In the genomic region with DNA sequence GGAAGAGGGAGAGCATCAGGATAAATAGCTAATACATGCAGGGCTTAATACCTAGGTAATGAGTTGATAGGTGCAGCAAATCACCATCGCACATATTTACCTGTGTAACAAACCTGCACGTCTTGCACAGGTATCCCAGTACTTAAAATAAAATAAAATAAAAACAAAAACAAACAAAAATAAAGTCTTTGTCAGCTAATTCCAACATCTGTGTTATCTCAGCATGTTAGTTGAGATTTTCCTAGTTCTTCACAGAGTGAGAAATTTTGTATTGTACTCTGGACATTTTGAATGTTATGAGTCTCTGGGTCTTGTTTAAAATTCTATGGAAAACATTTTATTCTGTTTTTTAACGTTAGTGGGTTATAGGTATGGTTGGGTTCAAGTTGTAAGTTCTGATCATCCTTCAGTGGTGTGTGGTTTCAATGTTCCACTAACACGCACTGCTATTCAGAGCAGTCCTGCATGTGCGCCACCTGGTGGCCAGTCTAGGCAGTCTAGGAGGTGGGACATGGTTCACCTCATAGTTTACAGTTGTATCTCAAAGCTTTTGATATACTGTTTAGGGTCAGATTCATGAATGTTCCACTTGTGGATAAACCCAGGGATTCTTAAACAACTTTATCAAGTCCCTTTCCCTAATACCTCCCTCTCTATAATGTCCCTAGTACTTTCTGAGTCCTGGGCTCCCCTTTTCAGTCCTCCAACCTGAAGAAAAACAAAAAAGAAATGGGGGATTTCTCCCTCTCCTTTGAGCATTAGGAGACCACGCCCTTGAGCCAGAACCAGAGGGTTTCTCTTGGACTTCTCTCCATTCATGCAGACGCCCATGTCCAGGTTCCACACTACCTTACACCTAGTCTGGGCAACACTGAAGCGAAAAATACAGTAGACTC, we compare ENCODE assay signal across 8 cellular contexts.
A peak's percentile ranks its signal among the peaks of the same experiment; 100 is the strongest.
DNase-seq lines count a peak whose midpoint lies in the region; ATAC-seq and TF ChIP-seq lines count a peak whose summit lies in the region.

No MANE protein-coding gene starts in this region.

- TF ChIP-seq CTCF in Peyer's patch (IDR thresholded peaks at IDR 0.05), result peak; percentile 64 to 89 (median 80)
- peak; percentile 96 for TF ChIP-seq CTCF in fibroblast of the aortic adventitia (IDR thresholded peaks at IDR 0.05; ENCODE audit: insufficient read depth, low read length)
- peak; percentile 52 to 88 for TF ChIP-seq CTCF in suprapubic skin (IDR thresholded peaks at IDR 0.05)

- H3K36me3 Mint-ChIP-seq in activated T-cell treated with anti-CD3 and anti-CD28 coated beads, Interleukin-2, amount 50 U/mL, for 72 hours (ENCODE audit: insufficient read depth in 2 of 2), result no peaks in the 10 kb centered on the region

- DNase-seq in Daoy (ENCODE audit: low read depth) (peak; percentile 63), HUDEP-2 (lab: John Stamatoyannopoulos, UW; ENCODE audit: unreplicated experiment in 76 of 76) (peak in 65 of 76 experiments; percentile 0 to 80 (median 46)), Peyer's patch (peak; percentile 76 to 92 (median 86)), fibroblast of the aortic adventitia (ENCODE audit: low read depth) (peak; percentile 76), non-pigmented ciliary epithelial cell (ENCODE audit: low read depth) (peak; percentile 18), suprapubic skin (ENCODE audit: low spot score in 2 of 2) (peak; percentile 80 to 86)
- DNase-seq in activated T-cell treated with anti-CD3 and anti-CD28 coated beads, Interleukin-2, amount 50 U/mL, for 72 hours, result peak; percentile 73 to 81

- no peaks in the 10 kb centered on the region for H3K9me3 ChIP-seq in Peyer's patch
- no peaks in the 10 kb centered on the region for H3K9me3 ChIP-seq in suprapubic skin

- no peaks in the 10 kb centered on the region for H3K9me3 Mint-ChIP-seq in activated T-cell treated with anti-CD3 and anti-CD28 coated beads, Interleukin-2, amount 50 U/mL, for 72 hours

- WGBS in suprapubic skin, result 41% methylated on average over 8 of the region's 8 CpGs

- TF ChIP-seq POLR2A in Peyer's patch (IDR thresholded peaks at IDR 0.05), result no peak
- TF ChIP-seq POLR2A in suprapubic skin (IDR thresholded peaks at IDR 0.05), result no peak

- no peaks in the 10 kb centered on the region for H3K4me1 Mint-ChIP-seq in activated T-cell treated with anti-CD3 and anti-CD28 coated beads, Interleukin-2, amount 50 U/mL, for 72 hours (ENCODE audit: low read depth)

- H3K27me3 Mint-ChIP-seq in activated T-cell treated with anti-CD3 and anti-CD28 coated beads, Interleukin-2, amount 50 U/mL, for 72 hours (ENCODE audit: low read depth), result peaks cover 23% of the 10 kb centered on the region

- H3K4me3 ChIP-seq in Peyer's patch (no peak overlapping the region), fibroblast of the aortic adventitia (ENCODE audit: low read depth, low read length) (no peak overlapping the region), suprapubic skin (no peak overlapping the region)

- H3K27me3 ChIP-seq in Peyer's patch (no peaks in the 10 kb centered on the region), suprapubic skin (peaks cover 5% of the 10 kb centered on the region)

- no peaks in the 10 kb centered on the region for H3K36me3 ChIP-seq in Peyer's patch
- no peaks in the 10 kb centered on the region for H3K36me3 ChIP-seq in suprapubic skin

- H3K4me1 ChIP-seq in Peyer's patch (no peaks in the 10 kb centered on the region), suprapubic skin (no peaks in the 10 kb centered on the region)

- peak; percentile 96 for ATAC-seq in GM21528 (IDR thresholded peaks at IDR 0.05; ENCODE audit: low FRiP score, unreplicated experiment)
- ATAC-seq in activated T-cell treated with anti-CD3 and anti-CD28 coated beads, Interleukin-2, amount 50 U/mL, for 72 hours (replicated peaks in 1 of 2), result peak; percentile 87 to 90

- no peak overlapping the region for H3K27ac Mint-ChIP-seq in activated T-cell treated with anti-CD3 and anti-CD28 coated beads, Interleukin-2, amount 50 U/mL, for 72 hours

- H3K27ac ChIP-seq in Peyer's patch (no peak overlapping the region), suprapubic skin (no peak overlapping the region)

- no peak for TF ChIP-seq EP300 in suprapubic skin (IDR thresholded peaks at IDR 0.05)

- H3K4me3 Mint-ChIP-seq in activated T-cell treated with anti-CD3 and anti-CD28 coated beads, Interleukin-2, amount 50 U/mL, for 72 hours, result no peak overlapping the region

Comparison
In these comparisons a context has a peak if more than half of its experiments do, and no peak if none do; other contexts are left out.
1. DNase-seq: peak in every context shown above with its lines; median percentile 86 in Peyer's patch; 83 in suprapubic skin; 77 in activated T-cell treated with anti-CD3 and anti-CD28 coated beads, Interleukin-2, amount 50 U/mL, for 72 hours; 76 in fibroblast of the aortic adventitia; 63 in Daoy; 46 in HUDEP-2; 18 in non-pigmented ciliary epithelial cell.